7 cellular contexts compared by ENCODE assay signal in the genomic region with DNA sequence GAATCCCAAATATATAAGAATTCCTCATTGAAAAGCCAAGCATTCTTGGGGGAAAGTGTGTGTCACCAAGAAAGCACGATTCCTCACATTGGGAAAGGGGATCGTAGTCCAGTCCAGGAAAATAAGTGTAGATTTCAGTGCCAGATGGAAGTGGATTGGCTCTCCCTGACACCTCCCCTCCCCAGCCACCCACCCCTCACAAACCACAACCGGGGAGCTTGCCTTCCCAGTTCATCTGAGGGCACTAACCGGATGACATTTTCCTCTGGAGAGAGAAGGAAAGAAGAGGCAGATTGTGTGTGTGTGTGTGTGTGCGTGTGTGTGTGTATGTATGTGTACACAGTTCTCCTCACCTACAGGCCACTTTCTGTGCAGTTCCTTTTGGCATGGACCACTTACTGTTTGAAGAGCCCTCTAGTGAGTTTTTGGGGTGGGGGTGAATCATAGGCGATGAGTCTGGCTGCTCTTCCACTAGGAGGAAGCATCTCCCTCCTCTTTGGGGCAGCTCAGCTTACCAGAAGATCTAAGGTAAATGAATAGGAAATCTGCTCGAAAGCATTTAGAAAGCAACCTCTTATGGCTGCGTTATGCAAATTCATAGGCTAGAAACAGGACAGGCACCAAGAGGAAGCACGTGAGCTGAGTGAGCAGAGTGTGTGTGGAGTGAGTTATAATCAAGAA.
DNase-seq lines count a peak whose midpoint lies in the region; ATAC-seq and TF ChIP-seq lines count a peak whose summit lies in the region.

No MANE protein-coding gene starts in this region.

- TF ChIP-seq CTCF in nephron (IDR thresholded peaks at IDR 0.05; ENCODE audit: unreplicated experiment in 3 of 3): no peak

- H3K4me3 Mint-ChIP-seq in nephron: peak overlapping the region in 2 of 3 experiments; percentile 2

- peak; percentile 92 for ATAC-seq in GM19328 (IDR thresholded peaks at IDR 0.05; ENCODE audit: unreplicated experiment)
- peak; percentile 64 for ATAC-seq in HG03060 (IDR thresholded peaks at IDR 0.05; ENCODE audit: low read depth, unreplicated experiment)

- peaks cover 4% of the 10 kb centered on the region for H3K36me3 Mint-ChIP-seq in nephron (ENCODE audit: low read depth)

- peaks cover 57% of the 10 kb centered on the region for H3K4me1 Mint-ChIP-seq in nephron

- H3K27me3 Mint-ChIP-seq in nephron (ENCODE audit: low read depth): peaks cover 3% of the 10 kb centered on the region

- DNase-seq in astrocyte of the hippocampus (ENCODE audit: low read depth, low spot score): peak; percentile 69
- no peak for DNase-seq in COLO668 (lab: John Stamatoyannopoulos, UW; ENCODE audit: unreplicated experiment)
- DNase-seq in HK-2 (ENCODE audit: unreplicated experiment): no peak
- DNase-seq in AML-193 (lab: John Stamatoyannopoulos, UW): no peak

- no peaks in the 10 kb centered on the region for H3K9me3 Mint-ChIP-seq in nephron

- H3K27ac Mint-ChIP-seq in nephron: peak overlapping the region; percentile 21 to 81 (median 27)
